In genomic region chr2:69307696-69308064, GRCh38 we compare ENCODE assay signal across 8 cellular contexts.
DNase-seq lines count a peak whose midpoint lies in the region; ATAC-seq and TF ChIP-seq lines count a peak whose summit lies in the region.

No MANE protein-coding gene starts in this region.

- H3K27ac ChIP-seq in heart left ventricle (peak overlapping the region in 7 of 12 donors; percentile 28 to 87 (median 76)), mesenchymal stem cell (ENCODE audit: low read length, poor library complexity, severe bottlenecking) (no peak overlapping the region)

- peaks cover 4% of the 10 kb centered on the region for H3K9me3 Mint-ChIP-seq in activated naive CD8-positive, alpha-beta T cell treated with anti-CD3 and anti-CD28 coated beads for 36 hours
- H3K9me3 Mint-ChIP-seq in type B pancreatic cell, result peaks cover under 1% of the 10 kb centered on the region

- H3K4me1 Mint-ChIP-seq in activated naive CD8-positive, alpha-beta T cell treated with anti-CD3 and anti-CD28 coated beads for 36 hours, result peaks cover 9% of the 10 kb centered on the region
- H3K4me1 Mint-ChIP-seq in type B pancreatic cell (ENCODE audit: unreplicated experiment), result peaks cover 19% of the 10 kb centered on the region

- H3K36me3 ChIP-seq in heart left ventricle (no peaks in the 10 kb centered on the region), mesenchymal stem cell (ENCODE audit: control insufficient read depth in 1 of 2, insufficient read depth in 2 of 2, low read depth in 1 of 2, low read length in 2 of 2) (peaks cover 3 to 8% of the 10 kb centered on the region in 2 experiments)

- H3K4ac ChIP-seq in mesenchymal stem cell (ENCODE audit: low read depth in 1 of 2, low read length in 2 of 2), result peak overlapping the region; percentile 39 to 81

- peak overlapping the region; percentile 73 for H3K4me3 Mint-ChIP-seq in activated naive CD8-positive, alpha-beta T cell treated with anti-CD3 and anti-CD28 coated beads for 36 hours
- H3K4me3 Mint-ChIP-seq in type B pancreatic cell, result peak overlapping the region; percentile 84

- H2BK120ac ChIP-seq in mesenchymal stem cell (ENCODE audit: low read depth, low read length), result peak overlapping the region; percentile 64

- H4K91ac ChIP-seq in mesenchymal stem cell (ENCODE audit: low read length), result peak overlapping the region; percentile 77

- peak overlapping the region; percentile 58 to 63 for H3K18ac ChIP-seq in mesenchymal stem cell (ENCODE audit: low read depth in 1 of 2, low read length in 2 of 2)

- WGBS in heart left ventricle, 4 donors, result 56 to 65% (median 61%) methylated on average over 11 of the region's 11 CpGs
- 55% methylated on average over 11 of the region's 11 CpGs for WGBS in mesenchymal stem cell

- ATAC-seq in heart left ventricle (no peak), Right ventricle myocardium superior (ENCODE audit: poor library complexity) (no peak)

- H3K27ac Mint-ChIP-seq in activated naive CD8-positive, alpha-beta T cell treated with anti-CD3 and anti-CD28 coated beads for 36 hours, result no peak overlapping the region
- H3K27ac Mint-ChIP-seq in type B pancreatic cell, result peak overlapping the region; percentile 25

- TF ChIP-seq CTCF in heart left ventricle (IDR thresholded peaks at IDR 0.05) (peak in 1 of 12 donors; percentile 3), type B pancreatic cell (conservative IDR thresholded peaks at IDR 0.05) (no peak)

- peak overlapping the region; percentile 30 for H2AK5ac ChIP-seq in mesenchymal stem cell (ENCODE audit: low read length, severe bottlenecking)

- TF ChIP-seq POLR2A in heart left ventricle (IDR thresholded peaks at IDR 0.05), result no peak

- H4K8ac ChIP-seq in mesenchymal stem cell (ENCODE audit: low read length), result peak overlapping the region; percentile 62

- intact Hi-C loops in heart left ventricle (cut with DNase I), result loop anchor here (1.0 to 10.0 kb wide), 15 partner anchors 85 to 365 kb away; partner anchors contain the start of gene ANTXR1 (in 6 of the 10)
- intact Hi-C loops in Right ventricle myocardium superior (cut with DNase I), result loop anchor here (2.0 to 5.0 kb wide), 3 partner anchors 281 to 365 kb away; partner anchors contain the start of gene ANTXR1

- no peak overlapping the region for H2AFZ ChIP-seq in mesenchymal stem cell (ENCODE audit: low read depth, low read length)

- no peaks in the 10 kb centered on the region for H3K79me1 ChIP-seq in mesenchymal stem cell (replicated peaks; ENCODE audit: low read length, poor library complexity, severe bottlenecking)

- H3K23ac ChIP-seq in mesenchymal stem cell (ENCODE audit: low read length in 2 of 2), result no peak overlapping the region

- H3K4me2 ChIP-seq in mesenchymal stem cell (ENCODE audit: low read length, poor library complexity, severe bottlenecking), result peak overlapping the region; percentile 97

- H3K9ac ChIP-seq in mesenchymal stem cell (ENCODE audit: low read length), result peak overlapping the region; percentile 90

- no peak overlapping the region for H2BK5ac ChIP-seq in mesenchymal stem cell (ENCODE audit: low read depth, low read length, poor library complexity, severe bottlenecking)

- H2BK12ac ChIP-seq in mesenchymal stem cell (ENCODE audit: low read length in 2 of 2), result peak overlapping the region; percentile 50 to 79

- H3K9me3 ChIP-seq in heart left ventricle (peaks cover 0 to 10% (median 2%) of the 10 kb centered on the region in 12 donors), mesenchymal stem cell (ENCODE audit: control insufficient read depth, low read length) (peaks cover 8% of the 10 kb centered on the region)

- H3K27me3 Mint-ChIP-seq in activated naive CD8-positive, alpha-beta T cell treated with anti-CD3 and anti-CD28 coated beads for 36 hours, result peaks cover 35% of the 10 kb centered on the region
- peaks cover 50% of the 10 kb centered on the region for H3K27me3 Mint-ChIP-seq in type B pancreatic cell

- DNase-seq in heart left ventricle (peak in 1 of 5 donors; percentile 54), Right ventricle myocardium superior (no peak), mesenchymal stem cell (no peak), type B pancreatic cell (ENCODE audit: extremely low spot score, unreplicated experiment) (no peak), NCI-H1417 (lab: John Stamatoyannopoulos, UW) (no peak), NCI-H1092 (lab: John Stamatoyannopoulos, UW) (no peak)
- DNase-seq in activated naive CD8-positive, alpha-beta T cell treated with anti-CD3 and anti-CD28 coated beads for 36 hours, result no peak
- DNase-seq in stimulated activated CD4-positive, alpha-beta T cell treated with anti-CD3 and anti-CD28 coated beads, Interleukin-4, amount 100 ng/mL, for 24 hours, result no peak

- H3K4me3 ChIP-seq in heart left ventricle (peak overlapping the region in 4 of 12 donors; percentile 62 to 76 (median 66)), mesenchymal stem cell (ENCODE audit: insufficient read depth in 1 of 2, low read depth in 1 of 2, low read length in 2 of 2) (peak overlapping the region in 1 of 2 experiments; percentile 83)

- no peak overlapping the region for H3K14ac ChIP-seq in mesenchymal stem cell (ENCODE audit: low read length in 2 of 2)

- H3K36me3 Mint-ChIP-seq in activated naive CD8-positive, alpha-beta T cell treated with anti-CD3 and anti-CD28 coated beads for 36 hours, result peaks cover 2% of the 10 kb centered on the region
- no peaks in the 10 kb centered on the region for H3K36me3 Mint-ChIP-seq in type B pancreatic cell

- H3K4me1 ChIP-seq in heart left ventricle (peaks cover 0 to 58% (median 30%) of the 10 kb centered on the region in 12 donors), mesenchymal stem cell (ENCODE audit: control insufficient read depth, insufficient read depth, low read depth, low read length) (peaks cover 27% of the 10 kb centered on the region)

- peaks cover 0 to 23% (median 0%) of the 10 kb centered on the region in 9 donors for H3K27me3 ChIP-seq in heart left ventricle
- no peaks in the 10 kb centered on the region for H3K27me3 ChIP-seq in mesenchymal stem cell (ENCODE audit: control insufficient read depth in 1 of 2, insufficient read depth in 1 of 2, low read length in 2 of 2)

- H2BK15ac ChIP-seq in mesenchymal stem cell (ENCODE audit: low read depth, poor library complexity, severe bottlenecking), result no peak overlapping the region
